ENCODE assay signal across 8 cellular contexts in the genomic region with DNA sequence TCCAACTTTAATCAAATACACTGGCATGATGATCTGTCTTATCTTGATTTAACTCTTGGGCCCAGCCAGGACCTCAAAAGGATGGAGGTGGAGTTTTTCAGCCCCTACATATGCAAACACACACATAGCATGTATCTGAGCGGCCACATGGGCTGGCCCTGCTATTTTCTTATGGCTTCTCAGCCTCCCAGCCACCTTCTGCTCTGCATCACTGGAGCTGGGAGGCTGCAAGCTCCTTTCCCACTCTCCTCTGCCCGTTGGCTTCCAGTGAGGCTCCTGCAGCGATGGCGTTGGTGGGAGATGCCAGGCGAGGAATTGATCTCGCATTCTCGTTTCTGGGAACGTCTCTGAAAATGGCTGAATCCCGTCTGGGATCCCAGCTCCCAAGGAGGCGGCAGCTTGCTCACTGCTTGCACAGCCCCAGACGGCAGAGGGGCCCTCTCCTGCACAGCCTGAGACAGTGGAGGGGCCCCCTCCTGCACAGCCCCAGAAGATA. TPM values are rescaled to one million over a fixed set of nuclear protein-coding genes. Genes with fewer than 3 reads are reported as not detected.
A peak's percentile ranks its signal among the peaks of the same experiment; 100 is the strongest.
DNase-seq lines count a peak whose midpoint lies in the region; ATAC-seq and TF ChIP-seq lines count a peak whose summit lies in the region.

No MANE protein-coding gene starts in this region.

- intact Hi-C loops in activated T-helper 2 cell treated with anti-CD3 and anti-CD28 coated beads, Interferon-gamma antibody, Interleukin-2, Interleukin-4, amounts not matched to agents 10 μg/mL and 5 μg/mL and 100 μg/mL, durations not matched to agents 14 hours and 24 hours and 36 hours (cut with micrococcal nuclease) = loop anchor here (1.0 kb wide), 3 partner anchors 29 to 59 kb away; a partner anchor contains a TSS

- no peak overlapping the region for H4K5ac ChIP-seq in H9 (ENCODE audit: insufficient read length, low read depth, low read length)

- H3K56ac ChIP-seq in H9 (ENCODE audit: insufficient read length, low read depth, low read length) = no peak overlapping the region

- no peak overlapping the region for H2BK5ac ChIP-seq in H9 (ENCODE audit: insufficient read length, low read length)

- ATAC-seq in stimulated activated memory B cell treated with anti-CD40 and anti-IgM and Interleukin-4, amounts not matched to agents 10 μg/mL and 1 μg/mL and 100 μg/mL, for 72 hours = no peak
- ATAC-seq in GM18520 (IDR thresholded peaks at IDR 0.05; ENCODE audit: unreplicated experiment) = no peak
- no peak for ATAC-seq in left lobe of liver

- no peak for DNase-seq in H9
- no peak for DNase-seq in activated T-helper 2 cell treated with anti-CD3 and anti-CD28 coated beads, Interferon-gamma antibody, Interleukin-2, Interleukin-4, amounts not matched to agents 10 μg/mL and 5 μg/mL and 100 μg/mL, durations not matched to agents 14 hours and 24 hours and 36 hours (ENCODE audit: low spot score)
- DNase-seq in immature natural killer cell = no peak
- DNase-seq in RKO (ENCODE audit: low spot score) = no peak
- DNase-seq in NCI-H748 (lab: John Stamatoyannopoulos, UW; ENCODE audit: unreplicated experiment) = no peak
- no peak for DNase-seq in left lobe of liver (ENCODE audit: low spot score)

- H3K9ac ChIP-seq in H9 (ENCODE audit: extremely low read depth, insufficient read length, low read length) = no peak overlapping the region

- H3K4ac ChIP-seq in H9 (ENCODE audit: low read depth, low read length) = no peak overlapping the region

- no peak overlapping the region for H2AK5ac ChIP-seq in H9 (ENCODE audit: insufficient read length, low read length)

- no peak overlapping the region for H3K18ac ChIP-seq in H9 (ENCODE audit: insufficient read length, low read depth, low read length)

- no peak overlapping the region for H3K27ac ChIP-seq in H9 (ENCODE audit: insufficient read length, low read depth, low read length)

- no peaks in the 10 kb centered on the region for H3K79me2 ChIP-seq in H9 (ENCODE audit: insufficient read depth, low read length)

- 0 out of 5 replicates have a peak, but pooled peaks cover 0 to 3% of the 10 kb centered on the region in 2 experiments for H3K9me3 Mint-ChIP-seq in H9
- H3K9me3 Mint-ChIP-seq in activated T-helper 2 cell treated with anti-CD3 and anti-CD28 coated beads, Interferon-gamma antibody, Interleukin-2, Interleukin-4, amounts not matched to agents 10 μg/mL and 5 μg/mL and 100 μg/mL, durations not matched to agents 14 hours and 24 hours and 36 hours = no peaks in the 10 kb centered on the region
- no peaks in the 10 kb centered on the region for H3K9me3 Mint-ChIP-seq in immature natural killer cell
- peaks cover 4% of the 10 kb centered on the region for H3K9me3 Mint-ChIP-seq in stimulated activated memory B cell treated with anti-CD40 and anti-IgM and Interleukin-4, amounts not matched to agents 10 μg/mL and 1 μg/mL and 100 μg/mL, for 72 hours

- no peak overlapping the region for H3T11ph ChIP-seq in H9 (ENCODE audit: low read length)

- no peak overlapping the region for H2AFZ ChIP-seq in H9 (ENCODE audit: low read length)

- H3K23me2 ChIP-seq in H9 (ENCODE audit: insufficient read length, low read depth, low read length, poor library complexity, severe bottlenecking) = peaks cover 10% of the 10 kb centered on the region

- H3K36me3 Mint-ChIP-seq in H9 (ENCODE audit: insufficient read depth in 1 of 3, low read depth in 3 of 3) = peaks cover 4 to 8% (median 5%) of the 10 kb centered on the region in 3 experiments; a peak in 5 of 7 replicates
- peaks cover 15% of the 10 kb centered on the region for H3K36me3 Mint-ChIP-seq in activated T-helper 2 cell treated with anti-CD3 and anti-CD28 coated beads, Interferon-gamma antibody, Interleukin-2, Interleukin-4, amounts not matched to agents 10 μg/mL and 5 μg/mL and 100 μg/mL, durations not matched to agents 14 hours and 24 hours and 36 hours (ENCODE audit: low read depth)
- peaks cover 0 to 1% (median 0%) of the 10 kb centered on the region in 3 donors for H3K36me3 Mint-ChIP-seq in immature natural killer cell
- H3K36me3 Mint-ChIP-seq in stimulated activated memory B cell treated with anti-CD40 and anti-IgM and Interleukin-4, amounts not matched to agents 10 μg/mL and 1 μg/mL and 100 μg/mL, for 72 hours = peaks cover 14% of the 10 kb centered on the region

- no peak for TF ChIP-seq CTCF in H9 (conservative IDR thresholded peaks at IDR 0.05)

- no peak overlapping the region for H4K8ac ChIP-seq in H9 (replicated peaks; ENCODE audit: insufficient read length, low read depth, low read length)

- H3K27me3 ChIP-seq in H9 (ENCODE audit: insufficient read depth, low read length) = no peaks in the 10 kb centered on the region

- H3K23ac ChIP-seq in H9 (ENCODE audit: insufficient read length, low read depth, low read length) = no peak overlapping the region

- H2BK120ac ChIP-seq in H9 (ENCODE audit: low read depth, low read length, poor library complexity, severe bottlenecking) = no peak overlapping the region

- H2BK12ac ChIP-seq in H9 (ENCODE audit: insufficient read length, low read depth, low read length) = no peak overlapping the region

- no peak overlapping the region for H4K91ac ChIP-seq in H9 (ENCODE audit: insufficient read length, low read depth, low read length)

- no CpG with 5 or more reads among the region's 11 CpGs for WGBS in H9 (ENCODE audit: extremely low coverage, insufficient read length, low lambda C conversion rate)

- H4K20me1 ChIP-seq in H9 (ENCODE audit: control insufficient read depth, insufficient read depth, insufficient read length) = no peaks in the 10 kb centered on the region

- H3K4me1 ChIP-seq in H9 (ENCODE audit: insufficient read depth, low read length) = no peaks in the 10 kb centered on the region; the same call in 1 of the 2 replicates

- no peaks in the 10 kb centered on the region for H3K9me3 ChIP-seq in H9 (ENCODE audit: control insufficient read depth, low read depth, low read length)

- no peak overlapping the region for H2BK15ac ChIP-seq in H9 (ENCODE audit: low read depth, low read length)

- no peak overlapping the region for H3K14ac ChIP-seq in H9 (ENCODE audit: insufficient read depth, low read length)

- peak overlapping the region in 2 of 3 experiments; percentile 3 to 25; a peak in 3 of 7 replicates for H3K27ac Mint-ChIP-seq in H9
- H3K27ac Mint-ChIP-seq in activated T-helper 2 cell treated with anti-CD3 and anti-CD28 coated beads, Interferon-gamma antibody, Interleukin-2, Interleukin-4, amounts not matched to agents 10 μg/mL and 5 μg/mL and 100 μg/mL, durations not matched to agents 14 hours and 24 hours and 36 hours = peak overlapping the region; percentile 86
- H3K27ac Mint-ChIP-seq in immature natural killer cell = peak overlapping the region; percentile 91 to 98 (median 94)
- peak overlapping the region; percentile 85 for H3K27ac Mint-ChIP-seq in stimulated activated memory B cell treated with anti-CD40 and anti-IgM and Interleukin-4, amounts not matched to agents 10 μg/mL and 1 μg/mL and 100 μg/mL, for 72 hours

- H2BK20ac ChIP-seq in H9 (ENCODE audit: low read depth, low read length, poor library complexity, severe bottlenecking) = no peak overlapping the region

- H3K27me3 Mint-ChIP-seq in H9 (ENCODE audit: low read depth) (peaks cover 5% of the 10 kb centered on the region), immature natural killer cell (ENCODE audit: low read depth in 3 of 3) (peaks cover 4 to 6% (median 4%) of the 10 kb centered on the region in 3 donors)
- H3K27me3 Mint-ChIP-seq in activated T-helper 2 cell treated with anti-CD3 and anti-CD28 coated beads, Interferon-gamma antibody, Interleukin-2, Interleukin-4, amounts not matched to agents 10 μg/mL and 5 μg/mL and 100 μg/mL, durations not matched to agents 14 hours and 24 hours and 36 hours (ENCODE audit: low read depth) = no peaks in the 10 kb centered on the region
- no peaks in the 10 kb centered on the region for H3K27me3 Mint-ChIP-seq in stimulated activated memory B cell treated with anti-CD40 and anti-IgM and Interleukin-4, amounts not matched to agents 10 μg/mL and 1 μg/mL and 100 μg/mL, for 72 hours

- H3K4me3 Mint-ChIP-seq in H9 = peak overlapping the region; percentile 85 to 87
- H3K4me3 Mint-ChIP-seq in activated T-helper 2 cell treated with anti-CD3 and anti-CD28 coated beads, Interferon-gamma antibody, Interleukin-2, Interleukin-4, amounts not matched to agents 10 μg/mL and 5 μg/mL and 100 μg/mL, durations not matched to agents 14 hours and 24 hours and 36 hours (ENCODE audit: low read depth) = peak overlapping the region; percentile 76
- peak overlapping the region; percentile 81 to 94 (median 88) for H3K4me3 Mint-ChIP-seq in immature natural killer cell
- peak overlapping the region; percentile 90 for H3K4me3 Mint-ChIP-seq in stimulated activated memory B cell treated with anti-CD40 and anti-IgM and Interleukin-4, amounts not matched to agents 10 μg/mL and 1 μg/mL and 100 μg/mL, for 72 hours

- no peak overlapping the region for H3K4me2 ChIP-seq in H9 (ENCODE audit: insufficient read depth, insufficient read length, low read length)

- H3K4me1 Mint-ChIP-seq in H9 (peaks cover 22 to 25% of the 10 kb centered on the region in 2 experiments), immature natural killer cell (peaks cover 15 to 18% of the 10 kb centered on the region in 2 donors)
- H3K4me1 Mint-ChIP-seq in activated T-helper 2 cell treated with anti-CD3 and anti-CD28 coated beads, Interferon-gamma antibody, Interleukin-2, Interleukin-4, amounts not matched to agents 10 μg/mL and 5 μg/mL and 100 μg/mL, durations not matched to agents 14 hours and 24 hours and 36 hours (ENCODE audit: low read depth) = peaks cover 45% of the 10 kb centered on the region
- H3K4me1 Mint-ChIP-seq in stimulated activated memory B cell treated with anti-CD40 and anti-IgM and Interleukin-4, amounts not matched to agents 10 μg/mL and 1 μg/mL and 100 μg/mL, for 72 hours = peaks cover 63% of the 10 kb centered on the region

- no peaks in the 10 kb centered on the region for H3K79me1 ChIP-seq in H9 (ENCODE audit: insufficient read depth, low read depth, low read length, poor library complexity, severe bottlenecking)

RNA-seq across cellular contexts. Expression of a gene that starts 1.7 kb away (rescaled TPM):
- total RNA-seq in H9 (2021) = 40.7 and 49.6 TPM in 2 replicates
- 26.5 and 28.4 TPM in 2 replicates for total RNA-seq in activated T-helper 2 cell treated with anti-CD3 and anti-CD28 coated beads, Interferon-gamma antibody, Interleukin-2, Interleukin-4, amounts not matched to agents 10 μg/mL and 5 μg/mL and 100 μg/mL, durations not matched to agents 14 hours and 24 hours and 36 hours
- 10 to 100 TPM; 10.0 to 17.1 (median 13.6) TPM for polyA plus RNA-seq in immature natural killer cell
- 9.9 TPM for total RNA-seq in left lobe of liver

RNA-seq across cellular contexts. Expression of a gene that starts 28.7 kb away (rescaled TPM):
- total RNA-seq in H9 (2021) (0.29 and 0.57 TPM in 2 replicates), left lobe of liver (48.7 TPM)
- total RNA-seq in activated T-helper 2 cell treated with anti-CD3 and anti-CD28 coated beads, Interferon-gamma antibody, Interleukin-2, Interleukin-4, amounts not matched to agents 10 μg/mL and 5 μg/mL and 100 μg/mL, durations not matched to agents 14 hours and 24 hours and 36 hours = 191 and 199 TPM in 2 replicates
- 10 to 100 TPM; 62.5 to 75.1 (median 63.8) TPM for polyA plus RNA-seq in immature natural killer cell

RNA-seq across cellular contexts. Expression of a gene that starts 47.9 kb away (rescaled TPM):
- total RNA-seq in H9 (2021) (0.42 and 0.59 TPM in 2 replicates), left lobe of liver (not detected)
- total RNA-seq in activated T-helper 2 cell treated with anti-CD3 and anti-CD28 coated beads, Interferon-gamma antibody, Interleukin-2, Interleukin-4, amounts not matched to agents 10 μg/mL and 5 μg/mL and 100 μg/mL, durations not matched to agents 14 hours and 24 hours and 36 hours = 0.73 and 1.2 TPM in 2 replicates
- polyA plus RNA-seq in immature natural killer cell = 1 to 10 TPM in 2 of 3 donors, under 1 TPM in 1; 0.93 to 5.1 (median 2.3) TPM

RNA-seq across cellular contexts. Expression of a gene that starts 54.8 kb away (rescaled TPM):
- total RNA-seq in H9 (2021) (not detected in 2 replicates), left lobe of liver (0.28 TPM)
- not detected in 2 replicates for total RNA-seq in activated T-helper 2 cell treated with anti-CD3 and anti-CD28 coated beads, Interferon-gamma antibody, Interleukin-2, Interleukin-4, amounts not matched to agents 10 μg/mL and 5 μg/mL and 100 μg/mL, durations not matched to agents 14 hours and 24 hours and 36 hours
- polyA plus RNA-seq in immature natural killer cell = not detected

RNA-seq across cellular contexts. Expression of a gene that starts 58.5 kb away (rescaled TPM):
- total RNA-seq in H9 (2021) (32.2 and 34.8 TPM in 2 replicates), left lobe of liver (15.4 TPM)
- total RNA-seq in activated T-helper 2 cell treated with anti-CD3 and anti-CD28 coated beads, Interferon-gamma antibody, Interleukin-2, Interleukin-4, amounts not matched to agents 10 μg/mL and 5 μg/mL and 100 μg/mL, durations not matched to agents 14 hours and 24 hours and 36 hours = 49.1 and 52.2 TPM in 2 replicates
- 10 to 100 TPM in 1 of 3 donors, 1 to 10 TPM in 2; 9.1 to 23.3 (median 9.8) TPM for polyA plus RNA-seq in immature natural killer cell

Comparison
In these comparisons a context has a peak if more than half of its experiments do, and no peak if none do; other contexts are left out.
1. H3K27ac Mint-ChIP-seq: peak in every context shown above with its lines; median percentile 94 in immature natural killer cell; 86 in activated T-helper 2 cell treated with anti-CD3 and anti-CD28 coated beads, Interferon-gamma antibody, Interleukin-2, Interleukin-4, amounts not matched to agents 10 μg/mL and 5 μg/mL and 100 μg/mL, durations not matched to agents 14 hours and 24 hours and 36 hours; 85 in stimulated activated memory B cell treated with anti-CD40 and anti-IgM and Interleukin-4, amounts not matched to agents 10 μg/mL and 1 μg/mL and 100 μg/mL, for 72 hours; 14 in H9.
2. RNA of a gene that starts 28.7 kb away (total RNA-seq): 191 to 199 TPM in activated T-helper 2 cell treated with anti-CD3 and anti-CD28 coated beads, Interferon-gamma antibody, Interleukin-2, Interleukin-4, amounts not matched to agents 10 μg/mL and 5 μg/mL and 100 μg/mL, durations not matched to agents 14 hours and 24 hours and 36 hours and 48.7 TPM in left lobe of liver (single experiment); 0.29 to 0.57 TPM in H9; every median in the first group is over 10 times any median in the second.
3. Peak in every context shown above with its lines, with median percentiles within 50 percentile points of each other: H3K4me3 Mint-ChIP-seq.